Comparison of ENCODE assay signal across 3 cellular contexts in genomic region chr19:9961103-9961502, GRCh38.
TF ChIP-seq lines count a peak whose summit lies in the region.

No MANE protein-coding gene starts in this region.

TF ChIP-seq in HEK293, 187 proteins besides CTCF, POLR2A, EP300 and RAD21:
- no peak for TF ChIP-seq ZNF623 (tag by site-specific recombination; IDR thresholded peaks at IDR 0.05)
- TF ChIP-seq ZNF132 (tag by site-specific recombination; IDR thresholded peaks at IDR 0.05; ENCODE audit: borderline replicate concordance) = no peak
- TF ChIP-seq ZNF404 (tag by site-specific recombination; IDR thresholded peaks at IDR 0.05) = no peak
- TF ChIP-seq FEZF1 (tag by site-specific recombination; IDR thresholded peaks at IDR 0.05) = no peak
- no peak for TF ChIP-seq ZNF184 (tag by site-specific recombination; IDR thresholded peaks at IDR 0.05)
- 0 out of 2 replicates have a peak, but pooled peaks have one; percentile 27 for TF ChIP-seq ZNF148 (tag by site-specific recombination; IDR thresholded peaks at IDR 0.05; ENCODE audit: borderline replicate concordance)
- TF ChIP-seq BCL6B (tag by site-specific recombination; IDR thresholded peaks at IDR 0.05) = no peak

TF ChIP-seq in IMR-90, 13 proteins besides CTCF, POLR2A, EP300 and RAD21:
- TF ChIP-seq USF2 (IDR thresholded peaks at IDR 0.05; ENCODE audit: low read depth, low read length) = no peak
- TF ChIP-seq ELK1 (IDR thresholded peaks at IDR 0.05; ENCODE audit: borderline replicate concordance, low read depth, low read length) = no peak
- no peak for TF ChIP-seq MAFK (IDR thresholded peaks at IDR 0.05; ENCODE audit: low read depth, low read length)
- TF ChIP-seq MAZ (IDR thresholded peaks at IDR 0.05; ENCODE audit: borderline replicate concordance, low read depth, low read length) = no peak
- TF ChIP-seq CEBPB (IDR thresholded peaks at IDR 0.05; ENCODE audit: low read depth, low read length) = no peak
- no peak for TF ChIP-seq BHLHE40 (IDR thresholded peaks at IDR 0.05; ENCODE audit: low read depth, low read length)
- TF ChIP-seq RFX5 (IDR thresholded peaks at IDR 0.05; ENCODE audit: low read depth, low read length) = no peak
- TF ChIP-seq FOS (IDR thresholded peaks at IDR 0.05; ENCODE audit: low read depth, low read length) = no peak

TF ChIP-seq in H1, 55 proteins besides CTCF, POLR2A, EP300 and RAD21:
- TF ChIP-seq RFX5 (IDR thresholded peaks at IDR 0.05; ENCODE audit: borderline replicate concordance, low read depth, low read length) = no peak
- TF ChIP-seq TAF7 (optimal IDR thresholded peaks at IDR 0.05; ENCODE audit: borderline replicate concordance, low read depth, low read length) = no peak
- no peak for TF ChIP-seq HDAC6 (IDR thresholded peaks at IDR 0.05; ENCODE audit: low read depth, low read length)
- TF ChIP-seq USF2 (IDR thresholded peaks at IDR 0.05; ENCODE audit: low read length) = no peak
- no peak for TF ChIP-seq TEAD4 (IDR thresholded peaks at IDR 0.05; ENCODE audit: low read depth, low read length)
- no peak for TF ChIP-seq KDM4A (IDR thresholded peaks at IDR 0.05; ENCODE audit: low read depth, low read length, severe bottlenecking)
- TF ChIP-seq RXRA (IDR thresholded peaks at IDR 0.05; ENCODE audit: insufficient read depth, low read depth, low read length) = no peak
- TF ChIP-seq SIN3A (conservative IDR thresholded peaks at IDR 0.05 in 1 of 2, IDR thresholded peaks at IDR 0.05 in 1 of 2; ENCODE audit: low read depth in 1 of 2, low read length in 2 of 2) = no peak
- TF ChIP-seq BCL11A (IDR thresholded peaks at IDR 0.05; ENCODE audit: low read depth in 2 of 2, low read length in 2 of 2) = no peak
- no peak for TF ChIP-seq PHF8 (conservative IDR thresholded peaks at IDR 0.05; ENCODE audit: low read depth, low read length)
- TF ChIP-seq CTBP2 (IDR thresholded peaks at IDR 0.05; ENCODE audit: borderline replicate concordance, insufficient read depth, insufficient read length, low read length) = no peak
- TF ChIP-seq CHD1 (IDR thresholded peaks at IDR 0.05; ENCODE audit: low read depth, low read length) = no peak
- TF ChIP-seq NANOG (IDR thresholded peaks at IDR 0.05; ENCODE audit: insufficient read depth, low read depth, low read length, poor library complexity, severe bottlenecking) = no peak
- no peak for TF ChIP-seq SRF (IDR thresholded peaks at IDR 0.05; ENCODE audit: low read depth, low read length)
- TF ChIP-seq ZNF274 (IDR thresholded peaks at IDR 0.05; ENCODE audit: borderline replicate concordance, extremely low read depth, low read length) = no peak
- no peak for TF ChIP-seq MAFK (IDR thresholded peaks at IDR 0.05; ENCODE audit: low read depth, low read length)
- no peak for TF ChIP-seq TCF12 (IDR thresholded peaks at IDR 0.05; ENCODE audit: low read depth, low read length)
- no peak for TF ChIP-seq JUND (IDR thresholded peaks at IDR 0.05; ENCODE audit: low read length)
